2 cellular contexts compared by ENCODE assay signal in genomic region chr9:21504894-21505293, GRCh38.
TF ChIP-seq lines count a peak whose summit lies in the region.

No MANE protein-coding gene starts in this region.

TF ChIP-seq in IMR-90, 13 proteins besides CTCF, POLR2A, EP300 and RAD21:
- no peak for TF ChIP-seq MAFK (IDR thresholded peaks at IDR 0.05; ENCODE audit: low read depth, low read length)
- no peak for TF ChIP-seq RFX5 (IDR thresholded peaks at IDR 0.05; ENCODE audit: low read depth, low read length)
- TF ChIP-seq SMC3 (IDR thresholded peaks at IDR 0.05; ENCODE audit: low read depth, low read length): no peak

TF ChIP-seq in H1, 55 proteins besides CTCF, POLR2A, EP300 and RAD21:
- TF ChIP-seq HDAC6 (IDR thresholded peaks at IDR 0.05; ENCODE audit: low read depth, low read length) (no peak), TBP (IDR thresholded peaks at IDR 0.05; ENCODE audit: low read depth, low read length) (no peak), RNF2 (IDR thresholded peaks at IDR 0.05; ENCODE audit: borderline replicate concordance, low read depth, low read length, missing control alignments, poor library complexity, severe bottlenecking) (no peak), SIX5 (IDR thresholded peaks at IDR 0.05; ENCODE audit: low read depth, low read length) (no peak)
